17 cellular contexts compared by ENCODE assay signal in genomic region chr9:132728071-132728470, GRCh38.
"Had no signal": no experiment of that assay in that cellular context is flagged by ENCODE, and none has a peak within 500 bp of the region (broad histone marks: within the 10 kb centered on the region; RNA-seq: fewer than 3 reads in every experiment).

No MANE protein-coding gene starts in this region.

- DNase-seq: dermis blood vessel endothelial cell; dorsolateral prefrontal cortex; effector CD4-positive, alpha-beta T cell; effector memory CD4-positive, alpha-beta T cell; foreskin keratinocyte; heart left ventricle; hippocampal formation; left cardiac atrium; left lung; left ventricle myocardium superior; lower lobe of right lung; mesenchymal stem cell; mucosa of descending colon had no signal

- H3K4me3 Mint-ChIP-seq: mesothelial cell of epicardium had no signal

- H3K9me3 ChIP-seq: esophagus muscularis mucosa, gastroesophageal sphincter, heart left ventricle, left lung, lower lobe of right lung, mucosa of descending colon had no signal

- H3K4me1 ChIP-seq: foreskin keratinocyte, gastroesophageal sphincter, heart left ventricle, left lung, lower lobe of right lung had no signal

- H3K27ac ChIP-seq: coronary artery, dorsolateral prefrontal cortex, esophagus muscularis mucosa, foreskin keratinocyte, gastroesophageal sphincter, heart left ventricle, left lung, lower lobe of right lung had no signal

- H3K9me3 Mint-ChIP-seq: mesothelial cell of epicardium had no signal

- H3K4me1 Mint-ChIP-seq: mesothelial cell of epicardium had no signal

- H3K36me3 Mint-ChIP-seq: mesothelial cell of epicardium had no signal

- H3K36me3 ChIP-seq: esophagus muscularis mucosa, gastroesophageal sphincter, heart left ventricle, left lung, lower lobe of right lung had no signal

- H3K27ac Mint-ChIP-seq: mesothelial cell of epicardium had no signal

- H3K27me3 ChIP-seq: dorsolateral prefrontal cortex, left lung had no signal

- H3K4me3 ChIP-seq: coronary artery, dorsolateral prefrontal cortex, esophagus muscularis mucosa, gastroesophageal sphincter, heart left ventricle, left lung, lower lobe of right lung, mucosa of descending colon had no signal

- ATAC-seq: foreskin keratinocyte, gastroesophageal sphincter, heart left ventricle, left cardiac atrium, left lung, left ventricle myocardium superior, mucosa of descending colon had no signal
